In the genomic region with DNA sequence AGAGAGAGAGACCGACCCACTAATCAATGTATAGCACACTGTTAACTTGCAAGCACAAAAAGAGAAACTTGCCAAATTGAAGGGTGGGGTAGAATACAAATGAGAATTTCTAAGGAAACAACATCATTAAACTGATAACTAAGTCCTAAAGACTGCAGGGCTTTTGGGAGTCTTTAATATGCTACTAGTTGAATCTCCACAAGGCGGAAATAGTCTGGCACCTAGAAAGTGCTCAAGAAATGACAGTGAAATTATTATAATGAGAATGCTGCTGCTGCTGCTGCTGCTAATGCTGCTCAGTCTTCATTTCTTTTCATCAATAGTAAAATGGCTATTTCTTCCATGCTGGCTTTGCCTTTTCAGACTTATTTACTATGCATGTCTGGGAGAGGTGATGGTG, we compare ENCODE assay signal across 20 cellular contexts.
A peak's percentile ranks its signal among the peaks of the same experiment; 100 is the strongest.
DNase-seq lines count a peak whose midpoint lies in the region; ATAC-seq and TF ChIP-seq lines count a peak whose summit lies in the region.
"Had no signal": no experiment of that assay in that cellular context is flagged by ENCODE, and none has a peak within 500 bp of the region (broad histone marks: within the 10 kb centered on the region; RNA-seq: fewer than 3 reads in every experiment).

No MANE protein-coding gene starts in this region.

- no peak for TF ChIP-seq POLR2A in breast epithelium (IDR thresholded peaks at IDR 0.05)
- no peak for TF ChIP-seq POLR2A in Peyer's patch (IDR thresholded peaks at IDR 0.05)

- DNase-seq in MCF 10A (ENCODE audit: unreplicated experiment): peak; percentile 4
- DNase-seq in breast epithelium (ENCODE audit: low spot score in 2 of 2): no peak
- peak; percentile 21 for DNase-seq in RPMI7951 (ENCODE audit: low read depth)
- peak; percentile 21 for DNase-seq in fibroblast of peridontal ligament (ENCODE audit: extremely low read depth)
- DNase-seq in Right ventricle myocardium inferior (ENCODE audit: missing footprints): no peak
- no peak for DNase-seq in Peyer's patch
- DNase-seq: activated CD4-positive, alpha-beta T cell treated with anti-CD3 and anti-CD28 coated beads for 4 hours; activated CD8-positive, alpha-beta memory T cell treated with anti-CD3 and anti-CD28 coated beads, Interleukin-2, amount 50 U/mL, for 4 hours; activated gamma-delta T cell treated with Interleukin-2 at 50 U/mL for 16 hours; amygdala; MV-4-11; NCI-H2081; NCI-H524; spleen; stimulated activated naive CD4-positive, alpha-beta T cell; tibial artery had no signal

- TF ChIP-seq CTCF in MCF 10A (IDR thresholded peaks at IDR 0.05; ENCODE audit: unreplicated experiment) (peak; percentile 10), breast epithelium (IDR thresholded peaks at IDR 0.05) (no peak), Peyer's patch (IDR thresholded peaks at IDR 0.05) (no peak)

- H3K9me3 Mint-ChIP-seq in MCF 10A (ENCODE audit: unreplicated experiment): no peaks in the 10 kb centered on the region

- H3K36me3 ChIP-seq in breast epithelium (no peaks in the 10 kb centered on the region), Peyer's patch (peaks cover 0 to 48% (median 3%) of the 10 kb centered on the region in 3 donors)

- intact Hi-C loops in MCF 10A (cut with micrococcal nuclease): no loop called here
- intact Hi-C loops in breast epithelium (cut with DNase I; ENCODE audit: low total_unique reads): no loop called here
- intact Hi-C loops in Right ventricle myocardium inferior (cut with DNase I): no loop called here

- H3K4me3 Mint-ChIP-seq in MCF 10A (ENCODE audit: unreplicated experiment): no peak overlapping the region

- H3K4me1 ChIP-seq in breast epithelium (no peaks in the 10 kb centered on the region), Peyer's patch (no peaks in the 10 kb centered on the region)
- H3K4me1 ChIP-seq: spleen, tibial artery had no signal

- H3K9me3 ChIP-seq in breast epithelium: no peaks in the 10 kb centered on the region
- H3K9me3 ChIP-seq in Peyer's patch: no peaks in the 10 kb centered on the region
- H3K9me3 ChIP-seq: spleen, tibial artery had no signal

- H3K36me3 Mint-ChIP-seq in MCF 10A (ENCODE audit: insufficient read depth, unreplicated experiment): peaks cover 87% of the 10 kb centered on the region

- no peaks in the 10 kb centered on the region for H3K27me3 Mint-ChIP-seq in MCF 10A (ENCODE audit: insufficient read depth, unreplicated experiment)

- H3K27ac Mint-ChIP-seq in MCF 10A (ENCODE audit: low read depth, unreplicated experiment): peak overlapping the region; percentile 46

- H3K27me3 ChIP-seq in breast epithelium (no peaks in the 10 kb centered on the region), Peyer's patch (no peaks in the 10 kb centered on the region)
- H3K27me3 ChIP-seq: spleen, tibial artery had no signal

- H3K4me1 Mint-ChIP-seq in MCF 10A (ENCODE audit: insufficient read depth, unreplicated experiment): no peaks in the 10 kb centered on the region

- ATAC-seq in Right ventricle myocardium inferior (no peak), GM19023 (IDR thresholded peaks at IDR 0.05; ENCODE audit: unreplicated experiment) (no peak), esophagus mucosa (no peak)
- ATAC-seq: HepG2 had no signal

- no TSS peak for BruUV-seq in MCF 10A (replicated peaks; lab: Mats Ljungman, UMichigan)

- no peak overlapping the region for H3K4me3 ChIP-seq in breast epithelium
- no peak overlapping the region for H3K4me3 ChIP-seq in Peyer's patch
- H3K4me3 ChIP-seq: SK-N-MC, spleen, tibial artery had no signal

- no peak overlapping the region for H3K27ac ChIP-seq in breast epithelium
- no peak overlapping the region for H3K27ac ChIP-seq in Peyer's patch
- H3K27ac ChIP-seq: spleen, tibial artery had no signal

- POLR2A ChIA-PET in MCF 10A (lab: Yijun Ruan, JAX): interaction anchor here (0.7 kb wide), 1 partner anchor 125 kb away, joined by 3 read pairs; no protein-coding TSS in a partner anchor

- CTCF ChIA-PET in MCF 10A (lab: Yijun Ruan, JAX): no interaction called here

Comparison
In these comparisons a context has a peak if more than half of its experiments do, and no peak if none do; other contexts are left out.
1. DNase-seq: peak in MCF 10A (single experiment), RPMI7951 (single experiment) and fibroblast of peridontal ligament (single experiment); none in breast epithelium (0 of 2), Right ventricle myocardium inferior (single experiment) and Peyer's patch (0 of 3).